Comparison of ENCODE assay signal across 12 cellular contexts in genomic region chr16:3793161-3793576, GRCh38.
DNase-seq lines count a peak whose midpoint lies in the region; ATAC-seq and TF ChIP-seq lines count a peak whose summit lies in the region.
"Had no signal": no experiment of that assay in that cellular context is flagged by ENCODE, and none has a peak within 500 bp of the region (broad histone marks: within the 10 kb centered on the region; RNA-seq: fewer than 3 reads in every experiment).

No MANE protein-coding gene starts in this region.

- peak; percentile 26 for DNase-seq in activated CD4-positive, alpha-beta T cell treated with anti-CD3 and anti-CD28 coated beads, Interleukin-2, amount 10 ng/mL, durations not matched to agents 7 days and 5 days
- DNase-seq in activated CD4-positive, alpha-beta T cell treated with anti-CD3 and anti-CD28 coated beads, Interleukin-2, amount 50 U/mL, for 1 hour = no peak
- peak; percentile 30 for DNase-seq in fibroblast of pulmonary artery (ENCODE audit: low read depth)
- peak in 1 of 10 donors; percentile 9 for DNase-seq in naive thymus-derived CD8-positive, alpha-beta T cell
- DNase-seq in ureter (ENCODE audit: low spot score) = peak; percentile 46
- DNase-seq in NCI-H510A (lab: John Stamatoyannopoulos, UW) = no peak
- DNase-seq in AML-193 (lab: John Stamatoyannopoulos, UW) = no peak
- no peak for DNase-seq in retina
- DNase-seq: activated CD4-positive, CD25-positive, alpha-beta regulatory T cell; brain microvascular endothelial cell; NCI-H526; SJCRH30 had no signal

- no peaks in the 10 kb centered on the region for H3K27me3 Mint-ChIP-seq in activated CD4-positive, alpha-beta T cell treated with anti-CD3 and anti-CD28 coated beads, Interleukin-2, amount 10 ng/mL, durations not matched to agents 7 days and 5 days
- no peaks in the 10 kb centered on the region for H3K27me3 Mint-ChIP-seq in naive thymus-derived CD8-positive, alpha-beta T cell

- no peaks in the 10 kb centered on the region for H3K9me3 Mint-ChIP-seq in activated CD4-positive, alpha-beta T cell treated with anti-CD3 and anti-CD28 coated beads, Interleukin-2, amount 10 ng/mL, durations not matched to agents 7 days and 5 days
- no peaks in the 10 kb centered on the region for H3K9me3 Mint-ChIP-seq in naive thymus-derived CD8-positive, alpha-beta T cell

- CTCF ChIA-PET in activated CD4-positive, alpha-beta T cell treated with anti-CD3 and anti-CD28 coated beads, Interleukin-2, amount 10 ng/mL, durations not matched to agents 7 days and 5 days (lab: Charles Lee) = no interaction called here

- peaks cover 55% of the 10 kb centered on the region for H3K36me3 Mint-ChIP-seq in activated CD4-positive, alpha-beta T cell treated with anti-CD3 and anti-CD28 coated beads, Interleukin-2, amount 10 ng/mL, durations not matched to agents 7 days and 5 days (ENCODE audit: low read depth)
- peaks cover 5 to 37% (median 9%) of the 10 kb centered on the region in 3 donors for H3K36me3 Mint-ChIP-seq in naive thymus-derived CD8-positive, alpha-beta T cell

- H3K4me3 ChIP-seq in fibroblast of pulmonary artery (replicated peaks; ENCODE audit: low read depth, low read length) = no peak overlapping the region
- H3K4me3 ChIP-seq: SJCRH30 had no signal

- H3K4me1 Mint-ChIP-seq in activated CD4-positive, alpha-beta T cell treated with anti-CD3 and anti-CD28 coated beads, Interleukin-2, amount 10 ng/mL, durations not matched to agents 7 days and 5 days = peaks cover 87% of the 10 kb centered on the region
- H3K4me1 Mint-ChIP-seq in naive thymus-derived CD8-positive, alpha-beta T cell = peaks cover 36 to 84% (median 84%) of the 10 kb centered on the region in 4 donors

- peak; percentile 3 for TF ChIP-seq CTCF in fibroblast of pulmonary artery (IDR thresholded peaks at IDR 0.05; ENCODE audit: low read length, missing control alignments)

- no peak overlapping the region for H3K4me3 Mint-ChIP-seq in activated CD4-positive, alpha-beta T cell treated with anti-CD3 and anti-CD28 coated beads, Interleukin-2, amount 10 ng/mL, durations not matched to agents 7 days and 5 days
- peak overlapping the region in 6 of 10 donors; percentile 17 to 55 (median 32) for H3K4me3 Mint-ChIP-seq in naive thymus-derived CD8-positive, alpha-beta T cell

- ATAC-seq in naive thymus-derived CD8-positive, alpha-beta T cell = peak in 1 of 2 donors; percentile 39

- H3K27ac Mint-ChIP-seq in activated CD4-positive, alpha-beta T cell treated with anti-CD3 and anti-CD28 coated beads, Interleukin-2, amount 10 ng/mL, durations not matched to agents 7 days and 5 days = no peak overlapping the region
- H3K27ac Mint-ChIP-seq in naive thymus-derived CD8-positive, alpha-beta T cell = peak overlapping the region in 5 of 10 donors; percentile 12 to 67 (median 40)

- POLR2A ChIA-PET in activated CD4-positive, alpha-beta T cell treated with anti-CD3 and anti-CD28 coated beads, Interleukin-2, amount 10 ng/mL, durations not matched to agents 7 days and 5 days (lab: Charles Lee) = no interaction called here
- POLR2A ChIA-PET in naive thymus-derived CD8-positive, alpha-beta T cell (lab: Charles Lee) = no interaction called here

Comparison
In these comparisons a context has a peak if more than half of its experiments do, and no peak if none do; other contexts are left out.
1. DNase-seq: peak in activated CD4-positive, alpha-beta T cell treated with anti-CD3 and anti-CD28 coated beads, Interleukin-2, amount 10 ng/mL, durations not matched to agents 7 days and 5 days (single experiment), fibroblast of pulmonary artery (single experiment) and ureter (single experiment); none in activated CD4-positive, alpha-beta T cell treated with anti-CD3 and anti-CD28 coated beads, Interleukin-2, amount 50 U/mL, for 1 hour (single experiment), NCI-H510A (single experiment), AML-193 (0 of 2) and retina (single experiment).